Comparison of ENCODE assay signal across 1 cellular context in the genomic region with DNA sequence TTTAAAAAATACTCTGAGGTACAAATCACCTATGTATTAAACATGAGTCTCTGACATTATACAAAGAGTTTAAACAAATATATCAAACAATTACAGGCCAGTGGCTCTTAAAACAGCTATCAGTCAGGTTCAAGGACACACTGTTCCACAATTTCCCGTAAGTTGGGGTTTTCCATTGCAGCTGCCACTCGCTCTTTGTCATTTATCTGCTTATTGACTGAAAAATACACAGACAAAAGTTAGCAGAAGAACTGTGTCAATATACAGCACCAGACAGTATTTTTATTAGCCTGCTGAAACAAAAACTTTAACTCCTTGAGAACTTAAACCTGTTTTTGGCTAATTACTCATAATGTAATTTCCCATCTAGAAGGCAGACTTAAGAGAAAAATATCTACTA.
TF ChIP-seq lines count a peak whose summit lies in the region.

No MANE protein-coding gene starts in this region.

TF ChIP-seq in HepG2, 621 proteins besides CTCF, POLR2A, EP300 and RAD21 (continued from another document and continues in another):
- TF ChIP-seq, protein P1, sequence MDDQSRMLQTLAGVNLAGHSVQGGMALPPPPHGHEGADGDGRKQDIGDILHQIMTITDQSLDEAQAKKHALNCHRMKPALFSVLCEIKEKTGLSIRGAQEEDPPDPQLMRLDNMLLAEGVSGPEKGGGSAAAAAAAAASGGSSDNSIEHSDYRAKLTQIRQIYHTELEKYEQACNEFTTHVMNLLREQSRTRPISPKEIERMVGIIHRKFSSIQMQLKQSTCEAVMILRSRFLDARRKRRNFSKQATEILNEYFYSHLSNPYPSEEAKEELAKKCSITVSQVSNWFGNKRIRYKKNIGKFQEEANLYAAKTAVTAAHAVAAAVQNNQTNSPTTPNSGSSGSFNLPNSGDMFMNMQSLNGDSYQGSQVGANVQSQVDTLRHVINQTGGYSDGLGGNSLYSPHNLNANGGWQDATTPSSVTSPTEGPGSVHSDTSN (CRISPR knock-in tag; IDR thresholded peaks at IDR 0.05; ENCODE audit: borderline replicate concordance) = no peak
- TF ChIP-seq ZNF724P (CRISPR knock-in tag; IDR thresholded peaks at IDR 0.05; ENCODE audit: borderline replicate concordance) = no peak
- no peak for TF ChIP-seq HOXA7 (CRISPR knock-in tag; IDR thresholded peaks at IDR 0.05)
- TF ChIP-seq POLR2G (IDR thresholded peaks at IDR 0.05; ENCODE audit: low read depth, low read length) = no peak
- TF ChIP-seq ZNF629 (CRISPR knock-in tag; conservative IDR thresholded peaks at IDR 0.05) = no peak
- peak; percentile 94 for TF ChIP-seq ISL2 (CRISPR knock-in tag; IDR thresholded peaks at IDR 0.05)
- peak; percentile 93; the same call in 1 of the 2 replicates for TF ChIP-seq RELA (CRISPR knock-in tag; IDR thresholded peaks at IDR 0.05)
- TF ChIP-seq, protein P2, sequence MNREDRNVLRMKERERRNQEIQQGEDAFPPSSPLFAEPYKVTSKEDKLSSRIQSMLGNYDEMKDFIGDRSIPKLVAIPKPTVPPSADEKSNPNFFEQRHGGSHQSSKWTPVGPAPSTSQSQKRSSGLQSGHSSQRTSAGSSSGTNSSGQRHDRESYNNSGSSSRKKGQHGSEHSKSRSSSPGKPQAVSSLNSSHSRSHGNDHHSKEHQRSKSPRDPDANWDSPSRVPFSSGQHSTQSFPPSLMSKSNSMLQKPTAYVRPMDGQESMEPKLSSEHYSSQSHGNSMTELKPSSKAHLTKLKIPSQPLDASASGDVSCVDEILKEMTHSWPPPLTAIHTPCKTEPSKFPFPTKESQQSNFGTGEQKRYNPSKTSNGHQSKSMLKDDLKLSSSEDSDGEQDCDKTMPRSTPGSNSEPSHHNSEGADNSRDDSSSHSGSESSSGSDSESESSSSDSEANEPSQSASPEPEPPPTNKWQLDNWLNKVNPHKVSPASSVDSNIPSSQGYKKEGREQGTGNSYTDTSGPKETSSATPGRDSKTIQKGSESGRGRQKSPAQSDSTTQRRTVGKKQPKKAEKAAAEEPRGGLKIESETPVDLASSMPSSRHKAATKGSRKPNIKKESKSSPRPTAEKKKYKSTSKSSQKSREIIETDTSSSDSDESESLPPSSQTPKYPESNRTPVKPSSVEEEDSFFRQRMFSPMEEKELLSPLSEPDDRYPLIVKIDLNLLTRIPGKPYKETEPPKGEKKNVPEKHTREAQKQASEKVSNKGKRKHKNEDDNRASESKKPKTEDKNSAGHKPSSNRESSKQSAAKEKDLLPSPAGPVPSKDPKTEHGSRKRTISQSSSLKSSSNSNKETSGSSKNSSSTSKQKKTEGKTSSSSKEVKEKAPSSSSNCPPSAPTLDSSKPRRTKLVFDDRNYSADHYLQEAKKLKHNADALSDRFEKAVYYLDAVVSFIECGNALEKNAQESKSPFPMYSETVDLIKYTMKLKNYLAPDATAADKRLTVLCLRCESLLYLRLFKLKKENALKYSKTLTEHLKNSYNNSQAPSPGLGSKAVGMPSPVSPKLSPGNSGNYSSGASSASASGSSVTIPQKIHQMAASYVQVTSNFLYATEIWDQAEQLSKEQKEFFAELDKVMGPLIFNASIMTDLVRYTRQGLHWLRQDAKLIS (CRISPR knock-in tag; IDR thresholded peaks at IDR 0.05) = no peak
- TF ChIP-seq, protein P3, sequence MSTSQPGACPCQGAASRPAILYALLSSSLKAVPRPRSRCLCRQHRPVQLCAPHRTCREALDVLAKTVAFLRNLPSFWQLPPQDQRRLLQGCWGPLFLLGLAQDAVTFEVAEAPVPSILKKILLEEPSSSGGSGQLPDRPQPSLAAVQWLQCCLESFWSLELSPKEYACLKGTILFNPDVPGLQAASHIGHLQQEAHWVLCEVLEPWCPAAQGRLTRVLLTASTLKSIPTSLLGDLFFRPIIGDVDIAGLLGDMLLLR (CRISPR knock-in tag; IDR thresholded peaks at IDR 0.05) = no peak
- TF ChIP-seq NCOR1 (IDR thresholded peaks at IDR 0.05; ENCODE audit: borderline replicate concordance, low read length) = peak; percentile 90
- TF ChIP-seq NRL (CRISPR knock-in tag; IDR thresholded peaks at IDR 0.05; ENCODE audit: borderline replicate concordance) = no peak
- TF ChIP-seq FOXO1 (CRISPR knock-in tag; IDR thresholded peaks at IDR 0.05) = peak; percentile 90
- TF ChIP-seq, protein P4, sequence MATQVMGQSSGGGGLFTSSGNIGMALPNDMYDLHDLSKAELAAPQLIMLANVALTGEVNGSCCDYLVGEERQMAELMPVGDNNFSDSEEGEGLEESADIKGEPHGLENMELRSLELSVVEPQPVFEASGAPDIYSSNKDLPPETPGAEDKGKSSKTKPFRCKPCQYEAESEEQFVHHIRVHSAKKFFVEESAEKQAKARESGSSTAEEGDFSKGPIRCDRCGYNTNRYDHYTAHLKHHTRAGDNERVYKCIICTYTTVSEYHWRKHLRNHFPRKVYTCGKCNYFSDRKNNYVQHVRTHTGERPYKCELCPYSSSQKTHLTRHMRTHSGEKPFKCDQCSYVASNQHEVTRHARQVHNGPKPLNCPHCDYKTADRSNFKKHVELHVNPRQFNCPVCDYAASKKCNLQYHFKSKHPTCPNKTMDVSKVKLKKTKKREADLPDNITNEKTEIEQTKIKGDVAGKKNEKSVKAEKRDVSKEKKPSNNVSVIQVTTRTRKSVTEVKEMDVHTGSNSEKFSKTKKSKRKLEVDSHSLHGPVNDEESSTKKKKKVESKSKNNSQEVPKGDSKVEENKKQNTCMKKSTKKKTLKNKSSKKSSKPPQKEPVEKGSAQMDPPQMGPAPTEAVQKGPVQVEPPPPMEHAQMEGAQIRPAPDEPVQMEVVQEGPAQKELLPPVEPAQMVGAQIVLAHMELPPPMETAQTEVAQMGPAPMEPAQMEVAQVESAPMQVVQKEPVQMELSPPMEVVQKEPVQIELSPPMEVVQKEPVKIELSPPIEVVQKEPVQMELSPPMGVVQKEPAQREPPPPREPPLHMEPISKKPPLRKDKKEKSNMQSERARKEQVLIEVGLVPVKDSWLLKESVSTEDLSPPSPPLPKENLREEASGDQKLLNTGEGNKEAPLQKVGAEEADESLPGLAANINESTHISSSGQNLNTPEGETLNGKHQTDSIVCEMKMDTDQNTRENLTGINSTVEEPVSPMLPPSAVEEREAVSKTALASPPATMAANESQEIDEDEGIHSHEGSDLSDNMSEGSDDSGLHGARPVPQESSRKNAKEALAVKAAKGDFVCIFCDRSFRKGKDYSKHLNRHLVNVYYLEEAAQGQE (IDR thresholded peaks at IDR 0.05; ENCODE audit: borderline replicate concordance in 1 of 2, low read depth in 1 of 2, low read length in 2 of 2) = 0 out of 4 replicates have a peak, but pooled peaks of 1 of the 2 experiments have one; percentile 41
- peak; percentile 91 for TF ChIP-seq SAP130 (CRISPR knock-in tag; IDR thresholded peaks at IDR 0.05; ENCODE audit: low read depth)
- no peak for TF ChIP-seq ZNF644 (CRISPR knock-in tag; IDR thresholded peaks at IDR 0.05; ENCODE audit: low read depth)
- TF ChIP-seq ZNF282 (IDR thresholded peaks at IDR 0.05; ENCODE audit: partially characterized antibody) = no peak
- TF ChIP-seq ZSCAN31 (CRISPR knock-in tag; IDR thresholded peaks at IDR 0.05; ENCODE audit: low read depth) = no peak
- peak; percentile 90 for TF ChIP-seq SMAD3 (CRISPR knock-in tag; IDR thresholded peaks at IDR 0.05)
- TF ChIP-seq GATAD2A (CRISPR knock-in tag; IDR thresholded peaks at IDR 0.05) = peak; percentile 92
- TF ChIP-seq ZSCAN9 (CRISPR knock-in tag; IDR thresholded peaks at IDR 0.05; ENCODE audit: borderline replicate concordance) = peak; percentile 59; the same call in 1 of the 2 replicates
- TF ChIP-seq ZSCAN21 (CRISPR knock-in tag; IDR thresholded peaks at IDR 0.05; ENCODE audit: borderline replicate concordance) = no peak
- TF ChIP-seq, protein P5, sequence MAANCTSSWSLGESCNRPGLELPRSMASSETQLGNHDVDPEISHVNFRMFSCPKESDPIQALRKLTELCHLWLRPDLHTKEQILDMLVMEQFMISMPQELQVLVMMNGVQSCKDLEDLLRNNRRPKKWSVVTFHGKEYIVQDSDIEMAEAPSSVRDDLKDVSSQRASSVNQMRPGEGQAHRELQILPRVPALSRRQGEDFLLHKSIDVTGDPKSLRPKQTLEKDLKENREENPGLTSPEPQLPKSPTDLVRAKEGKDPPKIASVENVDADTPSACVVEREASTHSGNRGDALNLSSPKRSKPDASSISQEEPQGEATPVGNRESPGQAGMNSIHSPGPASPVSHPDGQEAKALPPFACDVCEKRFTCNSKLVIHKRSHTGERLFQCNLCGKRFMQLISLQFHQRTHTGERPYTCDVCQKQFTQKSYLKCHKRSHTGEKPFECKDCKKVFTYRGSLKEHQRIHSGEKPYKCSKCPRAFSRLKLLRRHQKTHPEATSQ (CRISPR knock-in tag; IDR thresholded peaks at IDR 0.05; ENCODE audit: borderline replicate concordance) = no peak
- TF ChIP-seq ZNF274 (CRISPR knock-in tag; IDR thresholded peaks at IDR 0.05) = no peak
- TF ChIP-seq, protein P6, sequence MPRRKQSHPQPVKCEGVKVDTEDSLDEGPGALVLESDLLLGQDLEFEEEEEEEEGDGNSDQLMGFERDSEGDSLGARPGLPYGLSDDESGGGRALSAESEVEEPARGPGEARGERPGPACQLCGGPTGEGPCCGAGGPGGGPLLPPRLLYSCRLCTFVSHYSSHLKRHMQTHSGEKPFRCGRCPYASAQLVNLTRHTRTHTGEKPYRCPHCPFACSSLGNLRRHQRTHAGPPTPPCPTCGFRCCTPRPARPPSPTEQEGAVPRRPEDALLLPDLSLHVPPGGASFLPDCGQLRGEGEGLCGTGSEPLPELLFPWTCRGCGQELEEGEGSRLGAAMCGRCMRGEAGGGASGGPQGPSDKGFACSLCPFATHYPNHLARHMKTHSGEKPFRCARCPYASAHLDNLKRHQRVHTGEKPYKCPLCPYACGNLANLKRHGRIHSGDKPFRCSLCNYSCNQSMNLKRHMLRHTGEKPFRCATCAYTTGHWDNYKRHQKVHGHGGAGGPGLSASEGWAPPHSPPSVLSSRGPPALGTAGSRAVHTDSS (CRISPR knock-in tag; conservative IDR thresholded peaks at IDR 0.05) = no peak
- TF ChIP-seq, protein P7, sequence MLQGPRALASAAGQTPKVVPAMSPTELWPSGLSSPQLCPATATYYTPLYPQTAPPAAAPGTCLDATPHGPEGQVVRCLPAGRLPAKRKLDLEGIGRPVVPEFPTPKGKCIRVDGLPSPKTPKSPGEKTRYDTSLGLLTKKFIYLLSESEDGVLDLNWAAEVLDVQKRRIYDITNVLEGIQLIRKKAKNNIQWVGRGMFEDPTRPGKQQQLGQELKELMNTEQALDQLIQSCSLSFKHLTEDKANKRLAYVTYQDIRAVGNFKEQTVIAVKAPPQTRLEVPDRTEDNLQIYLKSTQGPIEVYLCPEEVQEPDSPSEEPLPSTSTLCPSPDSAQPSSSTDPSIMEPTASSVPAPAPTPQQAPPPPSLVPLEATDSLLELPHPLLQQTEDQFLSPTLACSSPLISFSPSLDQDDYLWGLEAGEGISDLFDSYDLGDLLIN (CRISPR knock-in tag; IDR thresholded peaks at IDR 0.05; ENCODE audit: borderline replicate concordance) = no peak
- TF ChIP-seq SIX4 (CRISPR knock-in tag; IDR thresholded peaks at IDR 0.05) = peak; percentile 82; the same call in 1 of the 2 replicates
- peak; percentile 85 for TF ChIP-seq KLF6 (CRISPR knock-in tag; IDR thresholded peaks at IDR 0.05)
- no peak for TF ChIP-seq ZNF20 (CRISPR knock-in tag; IDR thresholded peaks at IDR 0.05)
- no peak for TF ChIP-seq ZSCAN29 (CRISPR knock-in tag; conservative IDR thresholded peaks at IDR 0.05)
- peak; percentile 98 for TF ChIP-seq FOXA3 (CRISPR knock-in tag; IDR thresholded peaks at IDR 0.05)
- no peak for TF ChIP-seq KMT2B (CRISPR knock-in tag; IDR thresholded peaks at IDR 0.05)
- TF ChIP-seq ISX (CRISPR knock-in tag; conservative IDR thresholded peaks at IDR 0.05) = no peak
- no peak for TF ChIP-seq TOPORS (CRISPR knock-in tag; IDR thresholded peaks at IDR 0.05)
- no peak for TF ChIP-seq EEA1 (CRISPR knock-in tag; IDR thresholded peaks at IDR 0.05; ENCODE audit: borderline replicate concordance)
- no peak for TF ChIP-seq MXD4 (CRISPR knock-in tag; IDR thresholded peaks at IDR 0.05)
- TF ChIP-seq ZNF777 (CRISPR knock-in tag; IDR thresholded peaks at IDR 0.05) = no peak
- TF ChIP-seq ZNF121 (CRISPR knock-in tag; IDR thresholded peaks at IDR 0.05) = no peak
- no peak for TF ChIP-seq MZF1 (CRISPR knock-in tag; IDR thresholded peaks at IDR 0.05; ENCODE audit: borderline replicate concordance)
- no peak for TF ChIP-seq SYNCRIP (IDR thresholded peaks at IDR 0.05; ENCODE audit: insufficient read depth, low read depth, low read length)
- TF ChIP-seq, protein P8, sequence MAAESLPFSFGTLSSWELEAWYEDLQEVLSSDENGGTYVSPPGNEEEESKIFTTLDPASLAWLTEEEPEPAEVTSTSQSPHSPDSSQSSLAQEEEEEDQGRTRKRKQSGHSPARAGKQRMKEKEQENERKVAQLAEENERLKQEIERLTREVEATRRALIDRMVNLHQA (CRISPR knock-in tag; IDR thresholded peaks at IDR 0.05) = no peak
- TF ChIP-seq, protein P9, sequence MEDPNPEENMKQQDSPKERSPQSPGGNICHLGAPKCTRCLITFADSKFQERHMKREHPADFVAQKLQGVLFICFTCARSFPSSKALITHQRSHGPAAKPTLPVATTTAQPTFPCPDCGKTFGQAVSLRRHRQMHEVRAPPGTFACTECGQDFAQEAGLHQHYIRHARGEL (CRISPR knock-in tag; IDR thresholded peaks at IDR 0.05) = no peak
- no peak for TF ChIP-seq ZNF468 (CRISPR knock-in tag; IDR thresholded peaks at IDR 0.05)
- TF ChIP-seq ARNT2 (CRISPR knock-in tag; IDR thresholded peaks at IDR 0.05; ENCODE audit: low read depth) = no peak
- TF ChIP-seq ZNF101 (CRISPR knock-in tag; IDR thresholded peaks at IDR 0.05; ENCODE audit: borderline replicate concordance, low read depth) = no peak
- no peak for TF ChIP-seq ZNF75D (CRISPR knock-in tag; IDR thresholded peaks at IDR 0.05; ENCODE audit: borderline replicate concordance)
- peak; percentile 82 for TF ChIP-seq ZNF12 (CRISPR knock-in tag; IDR thresholded peaks at IDR 0.05)
- TF ChIP-seq ZNF556 (CRISPR knock-in tag; IDR thresholded peaks at IDR 0.05; ENCODE audit: borderline replicate concordance) = no peak
- no peak for TF ChIP-seq PTBP1 (IDR thresholded peaks at IDR 0.05; ENCODE audit: low read depth, low read length, poor library complexity, severe bottlenecking)
- TF ChIP-seq SP140L (CRISPR knock-in tag; IDR thresholded peaks at IDR 0.05; ENCODE audit: borderline replicate concordance) = no peak
- peak; percentile 4; the same call in 1 of the 2 replicates for TF ChIP-seq STAG1 (CRISPR knock-in tag; IDR thresholded peaks at IDR 0.05)
- no peak for TF ChIP-seq HNRNPH1 (optimal IDR thresholded peaks at IDR 0.05; ENCODE audit: low read depth, low read length)
